ENCODE assay signal across 1 cellular context in genomic region chr19:13018037-13018914, GRCh38.
TF ChIP-seq lines count a peak whose summit lies in the region.

No MANE protein-coding gene starts in this region.

TF ChIP-seq in IMR-90, 13 proteins besides CTCF, POLR2A, EP300 and RAD21 (continued from another document):
- TF ChIP-seq USF2 (IDR thresholded peaks at IDR 0.05; ENCODE audit: low read depth, low read length) (no peak), NFE2L2 (IDR thresholded peaks at IDR 0.05; ENCODE audit: low read depth, low read length) (no peak), CHD1 (IDR thresholded peaks at IDR 0.05; ENCODE audit: low read depth, low read length) (no peak), FOS (IDR thresholded peaks at IDR 0.05; ENCODE audit: low read depth, low read length) (no peak), RFX5 (IDR thresholded peaks at IDR 0.05; ENCODE audit: low read depth, low read length) (no peak), SMC3 (IDR thresholded peaks at IDR 0.05; ENCODE audit: low read depth, low read length) (no peak), MAZ (IDR thresholded peaks at IDR 0.05; ENCODE audit: borderline replicate concordance, low read depth, low read length) (no peak), MXI1 (IDR thresholded peaks at IDR 0.05; ENCODE audit: borderline replicate concordance, low read depth, low read length) (no peak)
